24 cellular contexts compared by ENCODE assay signal in the genomic region with DNA sequence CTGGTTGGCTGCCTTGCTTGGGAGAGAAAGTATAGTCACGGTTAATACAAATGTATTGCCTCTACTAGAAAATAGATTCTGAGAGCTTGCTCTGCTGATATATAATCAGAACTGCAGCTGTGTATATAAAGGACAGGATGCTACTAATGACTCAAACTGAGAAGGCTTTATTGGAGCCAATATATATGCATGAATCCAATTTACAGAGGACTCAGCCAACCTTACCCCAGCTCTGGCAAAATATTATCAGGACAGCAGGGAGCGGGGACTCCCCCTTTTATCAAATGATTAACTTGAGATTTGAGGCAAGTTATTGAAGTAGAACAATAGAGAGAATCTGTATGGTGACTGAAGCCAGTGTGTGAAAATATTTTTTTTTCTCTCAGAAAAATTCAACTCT.
DNase-seq lines count a peak whose midpoint lies in the region; ATAC-seq and TF ChIP-seq lines count a peak whose summit lies in the region.
"Had no signal": no experiment of that assay in that cellular context is flagged by ENCODE, and none has a peak within 500 bp of the region (broad histone marks: within the 10 kb centered on the region; RNA-seq: fewer than 3 reads in every experiment).

No MANE protein-coding gene starts in this region.

- no peaks in the 10 kb centered on the region for H3K36me3 ChIP-seq in HAP-1 (replicated peaks)
- H3K36me3 ChIP-seq: adrenal gland, BLaER1, esophagus squamous epithelium, prostate gland had no signal

- H3K4me1 ChIP-seq in HAP-1 (no peaks in the 10 kb centered on the region), foreskin keratinocyte (no peaks in the 10 kb centered on the region)
- H3K4me1 ChIP-seq: adrenal gland, BLaER1, esophagus squamous epithelium, prostate gland had no signal

- DNase-seq in NCI-H748 treated with DMSO at 0.1 percent for 48 hours (lab: John Stamatoyannopoulos, UW), result peak; percentile 16
- DNase-seq in GM19238 (ENCODE audit: insufficient read length, low spot score), result no peak
- no peak for DNase-seq in HAP-1 (ENCODE audit: low spot score in 2 of 2)
- no peak for DNase-seq in foreskin keratinocyte
- no peak for DNase-seq in stimulated activated CD4-positive, alpha-beta T cell treated with anti-CD3 and anti-CD28 coated beads, Interleukin-15, amount 100 ng/mL, for 24 hours
- DNase-seq: activated CD4-positive, alpha-beta memory T cell treated with anti-CD3 and anti-CD28 coated beads, Interleukin-2, amount 10 ng/mL, durations not matched to agents 7 days and 5 days; activated CD4-positive, CD25-positive, alpha-beta regulatory T cell; activated T-cell treated with anti-CD3 and anti-CD28 coated beads for 4 hours; adrenal gland; effector memory CD8-positive, alpha-beta T cell; esophagus squamous epithelium; IMR-90; kidney; NCI-H526 treated with DMSO at 0.1 percent for 48 hours; OCI-M1; Right ventricle myocardium superior; substantia nigra; T1000 had no signal

- no peak for TF ChIP-seq CTCF in foreskin keratinocyte (conservative IDR thresholded peaks at IDR 0.05)

- H3K4me3 ChIP-seq in HAP-1, result no peak overlapping the region
- H3K4me3 ChIP-seq: adrenal gland, BLaER1, esophagus squamous epithelium, lung, prostate gland had no signal

- H3K27me3 ChIP-seq in HAP-1 (ENCODE audit: low read depth), result no peaks in the 10 kb centered on the region
- H3K27me3 ChIP-seq in foreskin keratinocyte, result peaks cover 4% of the 10 kb centered on the region
- H3K27me3 ChIP-seq: adrenal gland, BLaER1, esophagus squamous epithelium had no signal

- ATAC-seq in GM18870 (IDR thresholded peaks at IDR 0.05; ENCODE audit: unreplicated experiment) (peak; percentile 82), GM21737 (IDR thresholded peaks at IDR 0.05; ENCODE audit: unreplicated experiment) (peak; percentile 76), HG03378 (IDR thresholded peaks at IDR 0.05; ENCODE audit: unreplicated experiment) (peak; percentile 61), foreskin keratinocyte (no peak)
- ATAC-seq: effector memory CD8-positive, alpha-beta T cell had no signal

- no peaks in the 10 kb centered on the region for H3K9me3 ChIP-seq in HAP-1
- H3K9me3 ChIP-seq: adrenal gland, BLaER1, esophagus squamous epithelium, prostate gland had no signal

- in situ Hi-C loops in HAP-1 (cut with MboI; ENCODE audit: low sequenced_read_pairs), result no loop called here

- H3K27ac ChIP-seq in foreskin keratinocyte, result no peak overlapping the region
- H3K27ac ChIP-seq: adrenal gland, BLaER1, esophagus squamous epithelium, prostate gland had no signal
